Comparison of ENCODE assay signal across 23 cellular contexts in the genomic region with DNA sequence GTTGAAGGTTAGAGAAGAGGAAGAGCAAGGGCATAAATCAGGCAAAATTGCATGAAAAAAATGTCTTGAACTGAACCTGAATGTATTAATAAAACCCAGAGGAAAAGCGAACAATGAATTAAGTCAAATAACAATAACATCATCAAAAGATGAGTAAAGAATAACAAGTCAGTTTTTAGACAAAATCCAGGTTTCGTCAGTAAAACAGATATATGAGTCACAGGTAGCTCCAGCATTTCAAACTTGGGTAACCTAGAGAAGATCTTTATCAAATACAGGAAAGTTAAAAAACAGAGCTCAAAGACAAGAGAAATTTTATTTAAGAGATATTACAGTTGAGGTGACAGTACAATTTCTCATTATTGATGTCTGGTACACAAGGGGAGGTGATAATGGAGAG.
"Had no signal": no experiment of that assay in that cellular context is flagged by ENCODE, and none has a peak within 500 bp of the region (broad histone marks: within the 10 kb centered on the region; RNA-seq: fewer than 3 reads in every experiment).

No MANE protein-coding gene starts in this region.

- ATAC-seq: mucosa of descending colon; naive thymus-derived CD4-positive, alpha-beta T cell; natural killer cell treated with Interleukin-12 subunit alpha and Interleukin-12 subunit beta and Interleukin-15 and Interleukin-18, amount 100 ng/mL, for 72 hours; right lobe of liver; stimulated activated naive B cell treated with anti-CD40 and anti-IgM and Interleukin-4, amounts not matched to agents 10 μg/mL and 1 μg/mL and 100 μg/mL, for 72 hours; stimulated activated naive CD8-positive, alpha-beta T cell treated with anti-CD3 and anti-CD28 coated beads, Interleukin-15, Interleukin-2, amounts not matched to agents 100 U/mL and 50 U/mL, for 24 hours had no signal

- H3K27me3 ChIP-seq: ovary, right atrium auricular region, right lobe of liver, stomach, testis, thyroid gland, transverse colon, upper lobe of left lung, vagina had no signal

- H3K4me3 ChIP-seq: left ventricle myocardium inferior, lung, mucosa of descending colon, ovary, right atrium auricular region, right lobe of liver, stomach, testis, thyroid gland, transverse colon, upper lobe of left lung, vagina had no signal

- H3K36me3 ChIP-seq: left ventricle myocardium inferior, ovary, right atrium auricular region, right lobe of liver, stomach, thyroid gland, transverse colon, upper lobe of left lung, vagina had no signal

- H3K27ac ChIP-seq: left ventricle myocardium inferior, ovary, right atrium auricular region, right lobe of liver, stomach, testis, thyroid gland, transverse colon, upper lobe of left lung, vagina had no signal

- FAIRE-seq: islet of Langerhans had no signal

- DNase-seq: immature natural killer cell; left ventricle myocardium inferior; midbrain; mucosa of descending colon; naive thymus-derived CD4-positive, alpha-beta T cell; ovary; right lobe of liver; stimulated activated CD4-positive, alpha-beta T cell treated with anti-CD3 and anti-CD28 coated beads, Interleukin-12 subunit alpha, Interleukin-12 subunit beta, amount 100 ng/mL, for 4 hours; stimulated activated CD4-positive, alpha-beta T cell treated with anti-CD3 and anti-CD28 coated beads, Interleukin-15, amount 100 ng/mL, for 24 hours; stimulated activated CD4-positive, alpha-beta T cell treated with anti-CD3 and anti-CD28 coated beads, Interleukin-2, amount 100 ng/mL, for 24 hours; stimulated activated CD4-positive, alpha-beta T cell treated with anti-CD3 and anti-CD28 coated beads, Interleukin-4, amount 100 ng/mL, for 1 hour; stimulated activated naive B cell treated with anti-CD40 and anti-IgM and Interleukin-4, amounts not matched to agents 10 μg/mL and 1 μg/mL and 100 μg/mL, for 72 hours; stimulated activated naive CD8-positive, alpha-beta T cell treated with anti-CD3 and anti-CD28 coated beads, Interleukin-15, Interleukin-2, amounts not matched to agents 100 U/mL and 50 U/mL, for 24 hours; stomach; testis; thyroid gland; transverse colon; upper lobe of left lung had no signal

- H3K4me1 ChIP-seq: left ventricle myocardium inferior, right atrium auricular region, right lobe of liver, stomach, testis, thyroid gland, transverse colon, upper lobe of left lung had no signal

- H3K9me3 ChIP-seq: left ventricle myocardium inferior, mucosa of descending colon, ovary, right atrium auricular region, right lobe of liver, stomach, testis, thyroid gland, transverse colon, upper lobe of left lung, vagina had no signal
